Comparison of ENCODE assay signal across 1 cellular context in the genomic region with DNA sequence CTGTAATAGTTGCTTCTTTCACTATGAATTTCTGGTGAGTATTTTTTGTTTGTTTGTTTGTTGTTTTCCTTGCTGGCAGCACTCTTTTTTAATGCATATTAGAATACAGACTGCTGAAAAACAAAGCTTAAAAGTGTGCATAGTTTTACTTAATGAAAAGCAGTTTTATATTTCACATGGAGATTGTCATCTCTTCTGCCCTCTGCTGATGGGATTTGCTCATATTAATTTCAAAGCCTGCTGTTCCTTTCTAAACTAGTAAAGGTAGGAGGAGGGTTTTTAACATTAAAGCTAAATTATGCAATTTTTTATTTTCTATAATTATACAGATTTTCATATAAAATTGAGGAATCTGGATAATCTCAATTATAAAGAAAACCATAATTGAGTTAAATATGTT.
TF ChIP-seq lines count a peak whose summit lies in the region.

No MANE protein-coding gene starts in this region.

TF ChIP-seq in GM12878, 131 proteins besides CTCF, POLR2A, EP300 and RAD21 (continued from another document):
- TF ChIP-seq ZNF207 (IDR thresholded peaks at IDR 0.05; ENCODE audit: borderline replicate concordance): no peak
- TF ChIP-seq FOXM1 (IDR thresholded peaks at IDR 0.05; ENCODE audit: low read depth, low read length): no peak
TF ChIP-seq in GM12878: peak in this region for 0.
